13 cellular contexts compared by ENCODE assay signal in the genomic region with DNA sequence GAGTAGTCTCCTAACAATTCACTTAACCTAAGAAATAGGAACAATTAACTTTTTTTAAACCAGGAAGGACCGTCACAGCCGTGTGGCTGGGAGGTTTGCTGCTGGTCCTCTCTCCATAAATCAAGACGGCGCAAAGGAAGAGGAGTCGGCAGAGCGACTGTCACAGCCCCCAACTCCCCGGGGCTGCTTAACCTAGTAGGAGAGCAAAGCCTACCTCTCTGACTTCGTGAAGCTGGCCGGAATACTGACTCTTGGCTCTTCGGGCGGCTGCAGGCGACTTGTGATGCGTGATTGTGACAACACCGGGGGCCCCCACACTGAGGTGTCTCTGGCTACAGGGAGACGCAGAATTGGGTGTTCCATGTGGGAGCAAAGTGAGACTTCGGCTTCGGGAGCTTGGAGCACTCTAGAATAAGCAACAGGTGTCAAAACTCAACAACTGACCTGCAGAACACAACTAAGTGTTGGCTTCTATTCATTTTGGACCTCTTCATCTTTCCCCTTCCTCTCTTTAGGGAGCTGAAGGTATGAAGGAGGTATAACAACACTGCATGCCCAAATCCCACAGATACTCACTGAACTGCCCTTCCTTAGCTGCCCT.
DNase-seq lines count a peak whose midpoint lies in the region; ATAC-seq and TF ChIP-seq lines count a peak whose summit lies in the region.
"Had no signal": no experiment of that assay in that cellular context is flagged by ENCODE, and none has a peak within 500 bp of the region (broad histone marks: within the 10 kb centered on the region; RNA-seq: fewer than 3 reads in every experiment).

No MANE protein-coding gene starts in this region.

- DNase-seq in CD4-positive, alpha-beta T cell, result no peak
- DNase-seq in islet precursor cell (peak; percentile 28), trophoblast cell (no peak), left lobe of liver (ENCODE audit: low spot score) (no peak), medulla oblongata (ENCODE audit: extremely low spot score) (no peak)
- no peak for DNase-seq in stimulated activated effector memory CD8-positive, alpha-beta T cell treated with anti-CD3 and anti-CD28 coated beads, Interleukin-12 subunit alpha, Interleukin-12 subunit beta, amount 100 ng/mL, for 72 hours (ENCODE audit: low spot score in 2 of 2)
- DNase-seq: Caco-2; CD8-positive, alpha-beta memory T cell; DND-41; GDM1 had no signal

- no peaks in the 10 kb centered on the region for H3K36me3 Mint-ChIP-seq in CD4-positive, alpha-beta T cell (ENCODE audit: low read depth)
- H3K36me3 Mint-ChIP-seq in stimulated activated effector memory CD8-positive, alpha-beta T cell treated with anti-CD3 and anti-CD28 coated beads, Interleukin-12 subunit alpha, Interleukin-12 subunit beta, amount 100 ng/mL, for 72 hours, result no peaks in the 10 kb centered on the region
- H3K36me3 Mint-ChIP-seq: CD14-positive monocyte; CD8-positive, alpha-beta memory T cell had no signal

- peak overlapping the region; percentile 67 for H3K27ac Mint-ChIP-seq in CD4-positive, alpha-beta T cell
- H3K27ac Mint-ChIP-seq in stimulated activated effector memory CD8-positive, alpha-beta T cell treated with anti-CD3 and anti-CD28 coated beads, Interleukin-12 subunit alpha, Interleukin-12 subunit beta, amount 100 ng/mL, for 72 hours, result no peak overlapping the region
- H3K27ac Mint-ChIP-seq: CD14-positive monocyte; CD8-positive, alpha-beta memory T cell had no signal

- peaks cover 20% of the 10 kb centered on the region for H3K4me1 Mint-ChIP-seq in CD4-positive, alpha-beta T cell (ENCODE audit: low read depth)
- H3K4me1 Mint-ChIP-seq in stimulated activated effector memory CD8-positive, alpha-beta T cell treated with anti-CD3 and anti-CD28 coated beads, Interleukin-12 subunit alpha, Interleukin-12 subunit beta, amount 100 ng/mL, for 72 hours, result no peaks in the 10 kb centered on the region
- H3K4me1 Mint-ChIP-seq: CD14-positive monocyte had no signal

- peak overlapping the region; percentile 7 for H2BK5ac ChIP-seq in trophoblast cell (ENCODE audit: low read depth, low read length, poor library complexity)

- H2BK12ac ChIP-seq in trophoblast cell (ENCODE audit: low read length), result peak overlapping the region; percentile 46

- H2AK5ac ChIP-seq in trophoblast cell (ENCODE audit: low read length), result no peak overlapping the region

- peak overlapping the region; percentile 3 for H3K4ac ChIP-seq in trophoblast cell (ENCODE audit: low read depth, low read length)

- no peak overlapping the region for H3K4me2 ChIP-seq in trophoblast cell (ENCODE audit: low read length)

- POLR2A ChIA-PET in CD4-positive, alpha-beta T cell (lab: Charles Lee), result no interaction called here
- POLR2A ChIA-PET in HEK293 (lab: Yijun Ruan, JAX), result no interaction called here

- no peak overlapping the region for H2AFZ ChIP-seq in trophoblast cell (ENCODE audit: insufficient read depth, low read length, poor library complexity)

- H3K4me3 ChIP-seq in HEK293 (ENCODE audit: low read depth, low read length), result no peak overlapping the region
- H3K4me3 ChIP-seq in trophoblast cell (ENCODE audit: low read depth, low read length), result no peak overlapping the region

- no peak overlapping the region for H3K27ac ChIP-seq in CD4-positive, alpha-beta T cell (ENCODE audit: low read depth, low read length)
- H3K27ac ChIP-seq in HEK293 (ENCODE audit: extremely low read depth, low read depth, low read length), result no peak overlapping the region
- peak overlapping the region; percentile 28 for H3K27ac ChIP-seq in trophoblast cell (ENCODE audit: low read depth, low read length)

- no peaks in the 10 kb centered on the region for H3K4me1 ChIP-seq in HEK293 (ENCODE audit: control insufficient read depth, insufficient read depth, low read length)
- peaks cover 11 to 21% of the 10 kb centered on the region in 2 experiments for H3K4me1 ChIP-seq in trophoblast cell (ENCODE audit: control insufficient read depth in 1 of 2, insufficient read depth in 2 of 2, low read length in 2 of 2)
- H3K4me1 ChIP-seq: Caco-2 had no signal

- no peak for ATAC-seq in CD4-positive, alpha-beta T cell (ENCODE audit: poor library complexity)
- no peak for ATAC-seq in left lobe of liver
- ATAC-seq in stimulated activated effector memory CD8-positive, alpha-beta T cell treated with anti-CD3 and anti-CD28 coated beads, Interleukin-12 subunit alpha, Interleukin-12 subunit beta, amount 100 ng/mL, for 72 hours, result no peak
- ATAC-seq: HCT116 had no signal

- H4K91ac ChIP-seq in trophoblast cell (ENCODE audit: low read depth, low read length), result peak overlapping the region; percentile 29

- H4K8ac ChIP-seq in trophoblast cell (ENCODE audit: low read depth, low read length), result no peak overlapping the region

- H3K79me1 ChIP-seq in trophoblast cell (ENCODE audit: low read length), result peaks cover 9% of the 10 kb centered on the region

- no peaks in the 10 kb centered on the region for H3K9me3 ChIP-seq in CD4-positive, alpha-beta T cell (ENCODE audit: control insufficient read depth, low read length)
- H3K9me3 ChIP-seq in HEK293 (ENCODE audit: control insufficient read depth, insufficient read depth, low read depth, low read length) (no peaks in the 10 kb centered on the region), trophoblast cell (ENCODE audit: insufficient read depth, low read depth, low read length) (peaks cover 1% of the 10 kb centered on the region)
- H3K9me3 ChIP-seq: Caco-2 had no signal

- peak overlapping the region; percentile 24 for H3K18ac ChIP-seq in trophoblast cell (ENCODE audit: low read length)

- no peaks in the 10 kb centered on the region for H3K36me3 ChIP-seq in HEK293 (ENCODE audit: control insufficient read depth in 2 of 2, insufficient read depth in 1 of 2, low read length in 2 of 2)
- no peaks in the 10 kb centered on the region for H3K36me3 ChIP-seq in trophoblast cell (ENCODE audit: control insufficient read depth in 1 of 2, insufficient read depth in 2 of 2, low read length in 2 of 2)

- CTCF ChIA-PET in CD4-positive, alpha-beta T cell (lab: Charles Lee), result no interaction called here
- CTCF ChIA-PET in HEK293 (lab: Yijun Ruan, JAX), result no interaction called here

- H3K79me2 ChIP-seq in trophoblast cell (ENCODE audit: control insufficient read depth, insufficient read depth, low read length, poor library complexity), result no peaks in the 10 kb centered on the region

- H3K27me3 ChIP-seq in CD4-positive, alpha-beta T cell (ENCODE audit: control insufficient read depth, insufficient read depth, low read length), result no peaks in the 10 kb centered on the region
- no peaks in the 10 kb centered on the region for H3K27me3 ChIP-seq in trophoblast cell (ENCODE audit: insufficient read depth, low read length)

- H3K9me3 Mint-ChIP-seq in CD4-positive, alpha-beta T cell, result no peaks in the 10 kb centered on the region
- H3K9me3 Mint-ChIP-seq in stimulated activated effector memory CD8-positive, alpha-beta T cell treated with anti-CD3 and anti-CD28 coated beads, Interleukin-12 subunit alpha, Interleukin-12 subunit beta, amount 100 ng/mL, for 72 hours, result no peaks in the 10 kb centered on the region
- H3K9me3 Mint-ChIP-seq: CD14-positive monocyte; CD8-positive, alpha-beta memory T cell had no signal

- no peak overlapping the region for H3K23ac ChIP-seq in trophoblast cell (ENCODE audit: low read length)

- H2BK120ac ChIP-seq in trophoblast cell (ENCODE audit: insufficient read depth, low read length, poor library complexity), result peak overlapping the region; percentile 26

- H3K27me3 Mint-ChIP-seq in CD4-positive, alpha-beta T cell, result no peaks in the 10 kb centered on the region

- intact Hi-C loops in CD4-positive, alpha-beta T cell (cut with DNase I, micrococcal nuclease), result no loop called here

- TF ChIP-seq CTCF in CD4-positive, alpha-beta T cell (IDR thresholded peaks at IDR 0.05), result no peak
- no peak for TF ChIP-seq CTCF in HEK293 (tag by site-specific recombination; IDR thresholded peaks at IDR 0.05)

- H3K9ac ChIP-seq in trophoblast cell (ENCODE audit: low read length), result no peak overlapping the region

- H3K4me3 Mint-ChIP-seq in CD4-positive, alpha-beta T cell, result no peak overlapping the region
- no peak overlapping the region for H3K4me3 Mint-ChIP-seq in stimulated activated effector memory CD8-positive, alpha-beta T cell treated with anti-CD3 and anti-CD28 coated beads, Interleukin-12 subunit alpha, Interleukin-12 subunit beta, amount 100 ng/mL, for 72 hours
- H3K4me3 Mint-ChIP-seq: CD14-positive monocyte; CD8-positive, alpha-beta memory T cell had no signal

- no CpG with 5 or more reads among the region's 17 CpGs for WGBS in trophoblast cell (ENCODE audit: extremely low coverage, insufficient coverage, insufficient read length)

- no peak overlapping the region for H3K14ac ChIP-seq in trophoblast cell (ENCODE audit: low read length)

- no peak overlapping the region for H4K12ac ChIP-seq in trophoblast cell (ENCODE audit: low read depth, low read length)

TF ChIP-seq in HEK293, 187 proteins besides CTCF, POLR2A, EP300 and RAD21:
- TF ChIP-seq ZNF513 (tag by site-specific recombination; IDR thresholded peaks at IDR 0.05), result no peak
- TF ChIP-seq SCRT2 (tag by site-specific recombination; IDR thresholded peaks at IDR 0.05), result peak; percentile 80
